Comparison of ENCODE assay signal across 22 cellular contexts in genomic region chr4:185179488-185179887, GRCh38.
"Had no signal": no experiment of that assay in that cellular context is flagged by ENCODE, and none has a peak within 500 bp of the region (broad histone marks: within the 10 kb centered on the region; RNA-seq: fewer than 3 reads in every experiment).

No MANE protein-coding gene starts in this region.

- H3K4me2 ChIP-seq: hepatocyte had no signal

- H3K4me1 Mint-ChIP-seq: activated B cell treated with CpG ODN at 0.5 μM for 24 hours, nephron had no signal

- H3K27ac ChIP-seq: coronary artery, dorsolateral prefrontal cortex, gastrocnemius medialis, hepatocyte, suprapubic skin, tibial nerve had no signal

- H3K4me3 Mint-ChIP-seq: activated B cell treated with CpG ODN at 0.5 μM for 24 hours; activated naive CD8-positive, alpha-beta T cell; brain; nephron; stimulated activated memory B cell treated with anti-CD40 and anti-IgM and Interleukin-4, amounts not matched to agents 10 μg/mL and 1 μg/mL and 100 μg/mL, for 72 hours; T-helper 2 cell treated with Interferon-gamma antibody and Interleukin-4, amounts not matched to agents 5 μg/mL and 100 μg/mL, for 36 hours had no signal

- H3K27me3 Mint-ChIP-seq: activated B cell treated with CpG ODN at 0.5 μM for 24 hours; activated naive CD8-positive, alpha-beta T cell; brain; stimulated activated memory B cell treated with anti-CD40 and anti-IgM and Interleukin-4, amounts not matched to agents 10 μg/mL and 1 μg/mL and 100 μg/mL, for 72 hours had no signal

- DNase-seq: activated B cell treated with CpG ODN at 0.5 μM for 24 hours; activated CD4-positive, alpha-beta T cell treated with anti-CD3 and anti-CD28 coated beads, Interleukin-2, amount 50 U/mL, for 1 hour; activated gamma-delta T cell; anterior cingulate cortex; dorsolateral prefrontal cortex; effector memory CD4-positive, alpha-beta T cell; gastrocnemius medialis; islet precursor cell; left ventricle myocardium superior; posterior cingulate gyrus; right cardiac atrium; stimulated activated CD4-positive, alpha-beta T cell treated with anti-CD3 and anti-CD28 coated beads, Interleukin-2, amount 100 ng/mL, for 48 hours; T-helper 1 cell had no signal

- H3K9me3 Mint-ChIP-seq: activated B cell treated with CpG ODN at 0.5 μM for 24 hours; brain; nephron; stimulated activated memory B cell treated with anti-CD40 and anti-IgM and Interleukin-4, amounts not matched to agents 10 μg/mL and 1 μg/mL and 100 μg/mL, for 72 hours; T-helper 2 cell treated with Interferon-gamma antibody and Interleukin-4, amounts not matched to agents 5 μg/mL and 100 μg/mL, for 36 hours had no signal

- H3K27ac Mint-ChIP-seq: activated B cell treated with CpG ODN at 0.5 μM for 24 hours; activated naive CD8-positive, alpha-beta T cell; nephron; stimulated activated memory B cell treated with anti-CD40 and anti-IgM and Interleukin-4, amounts not matched to agents 10 μg/mL and 1 μg/mL and 100 μg/mL, for 72 hours; T-helper 2 cell treated with Interferon-gamma antibody and Interleukin-4, amounts not matched to agents 5 μg/mL and 100 μg/mL, for 36 hours had no signal

- H3K9me3 ChIP-seq: gastrocnemius medialis, suprapubic skin, tibial nerve had no signal

- ATAC-seq: gastrocnemius medialis; left ventricle myocardium superior; right cardiac atrium; stimulated activated memory B cell treated with anti-CD40 and anti-IgM and Interleukin-4, amounts not matched to agents 10 μg/mL and 1 μg/mL and 100 μg/mL, for 72 hours had no signal

- H3K4me3 ChIP-seq: coronary artery, dorsolateral prefrontal cortex, gastrocnemius medialis, hepatocyte, suprapubic skin, tibial nerve had no signal

- H3K27me3 ChIP-seq: dorsolateral prefrontal cortex, gastrocnemius medialis, hepatocyte, suprapubic skin, tibial nerve had no signal

- H2AFZ ChIP-seq: hepatocyte had no signal

- H3K4me1 ChIP-seq: gastrocnemius medialis, suprapubic skin had no signal
